ENCODE assay signal across 19 cellular contexts in genomic region chr6:116381000-116381399, GRCh38.
"Had no signal": no experiment of that assay in that cellular context is flagged by ENCODE, and none has a peak within 500 bp of the region (broad histone marks: within the 10 kb centered on the region; RNA-seq: fewer than 3 reads in every experiment).

No MANE protein-coding gene starts in this region.

- ATAC-seq: activated CD4-positive, alpha-beta T cell treated with anti-CD3 and anti-CD28 coated beads for 36 hours; activated CD8-positive, alpha-beta T cell treated with anti-CD3 and anti-CD28 coated beads for 36 hours; activated T-cell treated with anti-CD3 and anti-CD28 coated beads, Interleukin-2, amount 50 U/mL, for 72 hours; upper lobe of right lung had no signal

- H3K27ac ChIP-seq: sigmoid colon, upper lobe of right lung, WERI-Rb-1 had no signal

- H3K27me3 ChIP-seq: sigmoid colon, upper lobe of right lung had no signal

- H3K36me3 ChIP-seq: sigmoid colon, upper lobe of right lung, WERI-Rb-1 had no signal

- DNase-seq: activated CD4-positive, alpha-beta T cell treated with anti-CD3 and anti-CD28 coated beads for 36 hours; activated CD8-positive, alpha-beta memory T cell treated with anti-CD3 and anti-CD28 coated beads, Interleukin-2, amount 50 U/mL, for 4 hours; activated CD8-positive, alpha-beta T cell treated with anti-CD3 and anti-CD28 coated beads for 36 hours; activated gamma-delta T cell treated with Interleukin-2 at 50 U/mL for 16 hours; activated naive CD8-positive, alpha-beta T cell treated with anti-CD3 and anti-CD28 coated beads for 36 hours; activated T-cell treated with anti-CD3 and anti-CD28 coated beads, Interleukin-2, amount 50 U/mL, for 72 hours; anterior cingulate cortex; caudate nucleus; effector memory CD4-positive, alpha-beta T cell; erythroblast; foreskin fibroblast; head of caudate nucleus; nephron progenitor cell; sigmoid colon; stimulated activated CD4-positive, alpha-beta T cell treated with anti-CD3 and anti-CD28 coated beads, Interleukin-2, amount 100 ng/mL, for 24 hours; stimulated activated naive CD4-positive, alpha-beta T cell; T1000; upper lobe of right lung; WERI-Rb-1 had no signal

- H3K4me3 ChIP-seq: sigmoid colon, upper lobe of right lung had no signal

- H3K9me3 ChIP-seq: sigmoid colon, upper lobe of right lung had no signal
